1 cellular context compared by ENCODE assay signal in the genomic region with DNA sequence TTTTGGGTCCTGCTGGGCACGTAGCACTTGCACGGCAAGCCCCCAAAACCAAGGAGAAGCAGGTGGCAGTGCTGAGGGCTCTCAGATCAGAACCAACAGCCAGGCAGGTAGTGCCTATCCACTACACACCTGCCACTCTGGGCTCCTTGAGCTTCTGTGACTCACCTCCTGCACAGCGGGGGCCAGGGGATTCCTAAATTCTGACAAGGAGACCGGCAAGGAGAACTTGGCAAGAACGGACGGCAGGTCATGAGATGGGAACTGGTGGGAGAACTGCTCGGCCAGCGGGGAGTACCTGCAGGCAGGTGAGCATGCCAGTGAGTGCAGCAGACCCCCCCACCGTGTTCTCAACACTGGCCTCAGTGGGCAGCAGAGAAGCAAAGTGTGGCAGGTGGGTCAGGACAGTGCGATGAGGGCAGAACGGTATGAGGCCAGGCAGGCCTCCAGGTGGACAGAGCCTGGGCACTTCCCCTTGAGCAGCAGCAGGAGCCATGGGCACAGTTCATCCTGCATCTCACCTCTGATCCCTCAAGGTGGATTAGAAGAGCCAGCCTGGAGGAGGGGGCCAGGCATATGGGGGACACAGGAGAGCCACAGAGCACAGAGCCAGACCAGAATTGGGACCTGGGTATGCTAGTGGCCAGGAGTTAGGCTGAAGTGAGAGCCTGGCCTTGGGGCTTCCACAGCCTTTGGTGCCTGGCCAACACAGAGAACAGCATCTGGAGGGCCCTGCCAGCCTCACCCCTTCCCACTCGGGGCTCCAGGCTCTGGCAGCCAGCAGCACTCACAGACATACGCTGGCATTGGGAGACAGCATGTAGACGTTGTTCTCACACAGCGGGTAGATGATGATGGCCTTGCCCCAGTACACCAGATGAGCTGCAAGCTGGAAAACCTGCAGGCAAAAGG.
A peak's percentile ranks its signal among the peaks of the same experiment; 100 is the strongest.
TF ChIP-seq lines count a peak whose summit lies in the region.

No MANE protein-coding gene starts in this region.

TF ChIP-seq in HepG2, 621 proteins besides CTCF, POLR2A, EP300 and RAD21:
- TF ChIP-seq AGO2 (optimal IDR thresholded peaks at IDR 0.05; ENCODE audit: low read depth, low read length) (peak; percentile 40), ZFP36 (IDR thresholded peaks at IDR 0.05; ENCODE audit: borderline replicate concordance, low read depth, low read length, partially characterized antibody) (no peak)
